ENCODE assay signal across 8 cellular contexts in the genomic region with DNA sequence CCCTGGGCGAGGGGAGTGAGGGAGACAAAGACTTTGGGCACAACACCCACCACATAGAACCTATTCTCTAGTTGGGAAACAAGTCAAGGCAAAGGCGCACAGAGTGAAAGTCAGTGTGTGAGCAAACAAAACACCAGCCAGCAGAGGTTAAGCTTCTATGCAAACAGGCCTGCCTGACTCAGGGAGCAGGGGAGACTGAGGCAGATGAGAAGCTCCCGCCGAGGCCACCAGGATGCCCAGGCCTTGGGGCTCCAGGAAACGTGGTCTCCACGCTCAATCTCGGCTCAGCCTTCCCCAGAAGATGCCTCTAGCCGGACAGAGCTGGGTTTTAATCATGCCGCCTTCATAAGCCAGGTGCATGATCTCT.
A peak's percentile ranks its signal among the peaks of the same experiment; 100 is the strongest.
DNase-seq lines count a peak whose midpoint lies in the region; ATAC-seq and TF ChIP-seq lines count a peak whose summit lies in the region.

No MANE protein-coding gene starts in this region.

- H3K27ac Mint-ChIP-seq in activated CD8-positive, alpha-beta T cell treated with anti-CD3 and anti-CD28 coated beads for 36 hours: no peak overlapping the region
- no peak overlapping the region for H3K27ac Mint-ChIP-seq in natural killer cell

- POLR2A ChIA-PET in GM10248 (lab: Yijun Ruan, JAX): no interaction called here
- POLR2A ChIA-PET in activated CD8-positive, alpha-beta T cell treated with anti-CD3 and anti-CD28 coated beads for 36 hours (lab: Charles Lee): interaction anchor here (1.2 kb wide), 1 partner anchor 133 kb away, joined by 3 read pairs; no protein-coding TSS in a partner anchor

- ATAC-seq in HG02678 (IDR thresholded peaks at IDR 0.05; ENCODE audit: unreplicated experiment) (peak; percentile 5), natural killer cell (no peak), HG03045 (IDR thresholded peaks at IDR 0.05; ENCODE audit: unreplicated experiment) (no peak), HG03469 (IDR thresholded peaks at IDR 0.05; ENCODE audit: unreplicated experiment) (no peak)
- ATAC-seq in activated CD8-positive, alpha-beta T cell treated with anti-CD3 and anti-CD28 coated beads for 36 hours: peak; percentile 11

- DNase-seq in GM10248 (ENCODE audit: extremely low spot score) (no peak), natural killer cell (no peak), HCEC 1CT (no peak), SIG-M5 treated with dmso at 0.1 percent for 504 hours (lab: John Stamatoyannopoulos, UW; ENCODE audit: unreplicated experiment) (no peak)
- DNase-seq in activated CD8-positive, alpha-beta T cell treated with anti-CD3 and anti-CD28 coated beads for 36 hours: no peak

- intact Hi-C loops in activated CD8-positive, alpha-beta T cell treated with anti-CD3 and anti-CD28 coated beads for 36 hours (cut with micrococcal nuclease): loop anchor here (5.0 kb wide), 1 partner anchor 544 kb away; no protein-coding TSS in a partner anchor
- intact Hi-C loops in natural killer cell (cut with micrococcal nuclease): loop anchor here (1.0 kb wide), 2 partner anchors 537 to 546 kb away; no protein-coding TSS in a partner anchor

- H3K9me3 Mint-ChIP-seq in activated CD8-positive, alpha-beta T cell treated with anti-CD3 and anti-CD28 coated beads for 36 hours: no peaks in the 10 kb centered on the region
- no peaks in the 10 kb centered on the region for H3K9me3 Mint-ChIP-seq in natural killer cell

- no peaks in the 10 kb centered on the region for H3K36me3 Mint-ChIP-seq in activated CD8-positive, alpha-beta T cell treated with anti-CD3 and anti-CD28 coated beads for 36 hours (ENCODE audit: low read depth)
- H3K36me3 Mint-ChIP-seq in natural killer cell: no peaks in the 10 kb centered on the region

- H3K27me3 Mint-ChIP-seq in activated CD8-positive, alpha-beta T cell treated with anti-CD3 and anti-CD28 coated beads for 36 hours: peaks cover 22% of the 10 kb centered on the region
- peaks cover 24 to 25% of the 10 kb centered on the region in 2 donors for H3K27me3 Mint-ChIP-seq in natural killer cell (ENCODE audit: low read depth in 2 of 2)

- peak overlapping the region; percentile 53 for H3K4me3 Mint-ChIP-seq in activated CD8-positive, alpha-beta T cell treated with anti-CD3 and anti-CD28 coated beads for 36 hours
- no peak overlapping the region for H3K4me3 Mint-ChIP-seq in natural killer cell

- H3K4me1 Mint-ChIP-seq in activated CD8-positive, alpha-beta T cell treated with anti-CD3 and anti-CD28 coated beads for 36 hours (ENCODE audit: low read depth): peaks cover 5% of the 10 kb centered on the region
- peaks cover 6 to 12% of the 10 kb centered on the region in 2 donors for H3K4me1 Mint-ChIP-seq in natural killer cell

- TF ChIP-seq CTCF in GM10248 (IDR thresholded peaks at IDR 0.05; ENCODE audit: control extremely low read depth, extremely low read depth, low read depth, missing control alignments) (peak; percentile 5), natural killer cell (IDR thresholded peaks at IDR 0.05) (peak; percentile 42)
- TF ChIP-seq CTCF in activated CD8-positive, alpha-beta T cell treated with anti-CD3 and anti-CD28 coated beads for 36 hours (IDR thresholded peaks at IDR 0.05): peak; percentile 39

- CTCF ChIA-PET in GM10248 (lab: Yijun Ruan, JAX): interaction anchor here (0.6 to 10.4 kb wide), 73 partner anchors 8 to 1465 kb away, joined by 3 to 115 read pairs (median 4); no protein-coding TSS in a partner anchor
- CTCF ChIA-PET in activated CD8-positive, alpha-beta T cell treated with anti-CD3 and anti-CD28 coated beads for 36 hours (lab: Charles Lee): interaction anchor here (0.6 to 4.4 kb wide), 52 partner anchors 9 to 707 kb away, joined by 3 to 38 read pairs (median 4); no protein-coding TSS in a partner anchor

Comparison
In these comparisons a context has a peak if more than half of its experiments do, and no peak if none do; other contexts are left out.
1. ATAC-seq: peak in HG02678 (single experiment) and activated CD8-positive, alpha-beta T cell treated with anti-CD3 and anti-CD28 coated beads for 36 hours (single experiment); none in natural killer cell (0 of 3), HG03045 (single experiment) and HG03469 (single experiment).
2. Peak in every context shown above with its lines, with median percentiles within 50 percentile points of each other: CTCF ChIP-seq.